ENCODE assay signal across 8 cellular contexts in genomic region chr17:37359682-37360188, GRCh38. TPM values are rescaled to one million over a fixed set of nuclear protein-coding genes. Genes with fewer than 3 reads are reported as not detected.
DNase-seq lines count a peak whose midpoint lies in the region; ATAC-seq and TF ChIP-seq lines count a peak whose summit lies in the region.

No MANE protein-coding gene starts in this region.

- no peak for TF ChIP-seq CTCF in breast epithelium (IDR thresholded peaks at IDR 0.05)

- H3K27me3 ChIP-seq in ACC112 (ENCODE audit: insufficient read depth, low read length), result no peaks in the 10 kb centered on the region
- no peaks in the 10 kb centered on the region for H3K27me3 ChIP-seq in HUES64 (ENCODE audit: insufficient read depth, low read length)
- no peaks in the 10 kb centered on the region for H3K27me3 ChIP-seq in breast epithelium
- no peaks in the 10 kb centered on the region for H3K27me3 ChIP-seq in mesendoderm (ENCODE audit: insufficient read depth, low read length, poor library complexity)

- peak overlapping the region; percentile 88 for H3K18ac ChIP-seq in mesendoderm (ENCODE audit: low read length)

- H2AK5ac ChIP-seq in mesendoderm (ENCODE audit: low read length), result no peak overlapping the region

- H2AFZ ChIP-seq in ACC112 (ENCODE audit: low read length, unreplicated experiment), result peak overlapping the region; percentile 87

- peak overlapping the region; percentile 56 for H3K9ac ChIP-seq in HUES64 (ENCODE audit: low read depth, low read length)
- peak overlapping the region; percentile 78 for H3K9ac ChIP-seq in mesendoderm (ENCODE audit: low read length)

- DNase-seq in breast epithelium (ENCODE audit: low spot score in 2 of 2) (peak in 1 of 2 donors; percentile 25), mesendoderm (peak; percentile 13), NCI-H2171 treated with DMSO at 0.1 percent for 48 hours (lab: John Stamatoyannopoulos, UW) (no peak)

- H3K9me3 ChIP-seq in HUES64 (ENCODE audit: insufficient read depth, low read depth, low read length) (no peaks in the 10 kb centered on the region), breast epithelium (no peaks in the 10 kb centered on the region)

- H3K27ac ChIP-seq in ACC112 (ENCODE audit: low read depth, low read length) (peak overlapping the region; percentile 69), HUES64 (ENCODE audit: low read depth, low read length) (peak overlapping the region; percentile 71; the same call in 1 of the 2 replicates), breast epithelium (peak overlapping the region; percentile 84 to 91), mesendoderm (ENCODE audit: low read depth, low read length) (peak overlapping the region; percentile 79), urinary bladder (ENCODE audit: low read depth) (peak overlapping the region; percentile 78)

- H3K79me2 ChIP-seq in ACC112 (ENCODE audit: control insufficient read depth, insufficient read depth, low read length, unreplicated experiment) (peaks cover 26% of the 10 kb centered on the region), mesendoderm (ENCODE audit: control insufficient read depth, insufficient read depth, low read length) (peaks cover 31% of the 10 kb centered on the region)

- intact Hi-C loops in breast epithelium (cut with DNase I; ENCODE audit: low total_unique reads), result no loop called here

- no peak for TF ChIP-seq POLR2A in breast epithelium (IDR thresholded peaks at IDR 0.05)

- peak overlapping the region; percentile 87 for H3K56ac ChIP-seq in mesendoderm (ENCODE audit: low read length)

- H3K79me1 ChIP-seq in mesendoderm (ENCODE audit: low read length), result peaks cover 4% of the 10 kb centered on the region

- peak overlapping the region; percentile 66 for H3K4ac ChIP-seq in mesendoderm (ENCODE audit: low read depth, low read length)

- no peak for ATAC-seq in GM21423 (IDR thresholded peaks at IDR 0.05; ENCODE audit: unreplicated experiment)
- ATAC-seq in GM21447 (IDR thresholded peaks at IDR 0.05; ENCODE audit: unreplicated experiment), result no peak

- peak overlapping the region; percentile 89 for H2BK15ac ChIP-seq in mesendoderm (replicated peaks; ENCODE audit: low read depth)

- H3K23ac ChIP-seq in mesendoderm (ENCODE audit: low read length), result peak overlapping the region; percentile 66

- 34% methylated on average over 18 of the region's 18 CpGs for WGBS in HUES64
- WGBS in mesendoderm (ENCODE audit: extremely low coverage, insufficient coverage, low lambda C conversion rate), result no CpG with 5 or more reads among the region's 18 CpGs
- WGBS in urinary bladder, result 7% methylated on average over 18 of the region's 18 CpGs

- peaks cover 26% of the 10 kb centered on the region for H3K4me1 ChIP-seq in ACC112 (ENCODE audit: control insufficient read depth, insufficient read depth, low read length, unreplicated experiment)
- peaks cover 25% of the 10 kb centered on the region for H3K4me1 ChIP-seq in HUES64 (ENCODE audit: insufficient read depth, low read length)
- peaks cover 0 to 5% of the 10 kb centered on the region in 2 donors for H3K4me1 ChIP-seq in breast epithelium
- peaks cover 7% of the 10 kb centered on the region for H3K4me1 ChIP-seq in mesendoderm (ENCODE audit: control insufficient read depth, low read depth, low read length)
- H3K4me1 ChIP-seq in urinary bladder (ENCODE audit: insufficient read depth), result no peaks in the 10 kb centered on the region

- no peak overlapping the region for H4K5ac ChIP-seq in mesendoderm (ENCODE audit: low read length)

- H2BK120ac ChIP-seq in mesendoderm (ENCODE audit: low read depth, low read length), result peak overlapping the region; percentile 46

- peak overlapping the region; percentile 87 for H3K4me3 ChIP-seq in ACC112 (ENCODE audit: low read depth, low read length)
- H3K4me3 ChIP-seq in HUES64 (ENCODE audit: low read length), result peak overlapping the region; percentile 53
- peak overlapping the region; percentile 57 to 90 (median 82) for H3K4me3 ChIP-seq in breast epithelium
- H3K4me3 ChIP-seq in mesendoderm (ENCODE audit: low read length), result no peak overlapping the region
- peak overlapping the region; percentile 77 for H3K4me3 ChIP-seq in urinary bladder (ENCODE audit: low read depth, low read length)

- peak overlapping the region; percentile 79 for H2BK5ac ChIP-seq in mesendoderm (ENCODE audit: low read length)

- peak overlapping the region; percentile 23 for H3K4me2 ChIP-seq in mesendoderm (ENCODE audit: low read length)

- H3K36me3 ChIP-seq in ACC112 (ENCODE audit: insufficient read depth, low read length) (no peaks in the 10 kb centered on the region), HUES64 (ENCODE audit: insufficient read depth, low read length) (peaks cover 6% of the 10 kb centered on the region), breast epithelium (no peaks in the 10 kb centered on the region), mesendoderm (ENCODE audit: control insufficient read depth, insufficient read depth, low read length) (no peaks in the 10 kb centered on the region), urinary bladder (ENCODE audit: insufficient read depth) (no peaks in the 10 kb centered on the region)

- H4K8ac ChIP-seq in mesendoderm (ENCODE audit: low read depth, low read length), result no peak overlapping the region

RNA-seq across cellular contexts. Expression of gene C17orf78, which starts 16.1 kb away (rescaled TPM):
- polyA plus RNA-seq in HUES64 (2013, experiment 1 of 2), result not detected
- polyA plus RNA-seq in HUES64 (2013, experiment 2 of 2), result not detected
- total RNA-seq in breast epithelium, result not detected
- not detected for polyA plus RNA-seq in mesendoderm (2013, experiment 1 of 2)
- not detected for polyA plus RNA-seq in mesendoderm (2013, experiment 2 of 2)
- total RNA-seq in urinary bladder, result not detected
- polyA plus RNA-seq in urinary bladder, result not detected

RNA-seq across cellular contexts. Expression of gene ACACA, which starts 46.9 kb away (rescaled TPM):
- polyA plus RNA-seq in HUES64 (2013, experiment 1 of 2), result 64.8 TPM
- 75.1 TPM for polyA plus RNA-seq in HUES64 (2013, experiment 2 of 2)
- 10 to 100 TPM; 32.8 to 46.5 (median 36.1) TPM for total RNA-seq in breast epithelium
- polyA plus RNA-seq in mesendoderm (2013, experiment 1 of 2), result 35.5 TPM
- polyA plus RNA-seq in mesendoderm (2013, experiment 2 of 2), result 34.5 TPM
- 70.6 TPM for total RNA-seq in urinary bladder
- 31.7 TPM for polyA plus RNA-seq in urinary bladder

RNA-seq across cellular contexts. Expression of gene TADA2A, which starts 47.0 kb away (rescaled TPM):
- 11.5 TPM for polyA plus RNA-seq in HUES64 (2013, experiment 1 of 2)
- 12.0 TPM for polyA plus RNA-seq in HUES64 (2013, experiment 2 of 2)
- total RNA-seq in breast epithelium (10 to 100 TPM; 14.7 to 36.1 (median 26.3) TPM), urinary bladder (33.9 TPM)
- polyA plus RNA-seq in mesendoderm (2013, experiment 1 of 2), result 18.4 TPM
- 17.6 TPM for polyA plus RNA-seq in mesendoderm (2013, experiment 2 of 2)
- polyA plus RNA-seq in urinary bladder, result 12.4 TPM
